ENCODE assay signal across 14 cellular contexts in the genomic region with DNA sequence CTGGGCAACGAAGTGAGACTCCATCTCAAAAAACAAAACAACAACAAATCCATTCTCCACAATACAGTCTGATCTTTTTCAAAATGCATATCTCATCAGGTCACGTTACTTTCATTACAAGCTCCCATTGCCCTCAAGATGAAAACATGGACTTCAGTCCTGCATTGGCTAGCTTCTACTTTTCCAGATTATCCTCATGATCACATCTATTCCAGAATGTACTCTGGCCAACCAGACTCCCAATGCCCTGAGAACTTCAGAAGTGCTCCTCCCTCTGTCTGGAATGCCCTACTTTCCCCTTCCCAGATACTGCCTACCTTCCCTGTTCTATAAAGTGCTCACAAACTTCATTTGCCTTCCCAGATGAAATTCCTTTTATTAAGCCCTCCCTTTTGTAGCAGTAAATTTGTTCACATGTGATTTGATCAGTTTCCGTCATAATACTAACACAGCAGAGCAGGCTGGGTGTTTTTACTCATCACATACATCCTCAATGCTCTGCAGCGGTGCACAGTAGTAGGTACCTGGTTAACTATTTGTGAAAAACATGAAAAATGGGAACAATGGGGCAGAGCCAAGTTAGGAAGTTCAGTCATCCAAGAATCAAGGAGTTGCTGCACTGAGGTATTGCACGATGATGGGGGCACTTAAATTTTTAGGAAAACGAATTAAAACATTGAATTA. TPM values are rescaled to one million over a fixed set of nuclear protein-coding genes. Genes with fewer than 3 reads are reported as not detected.
DNase-seq lines count a peak whose midpoint lies in the region.
"Had no signal": no experiment of that assay in that cellular context is flagged by ENCODE, and none has a peak within 500 bp of the region (broad histone marks: within the 10 kb centered on the region; RNA-seq: fewer than 3 reads in every experiment).

No MANE protein-coding gene starts in this region.

- 81 to 82% methylated on average over 6 of the region's 6 CpGs for WGBS in GM23248 (ENCODE audit: low coverage in 1 of 2, low lambda C conversion rate in 2 of 2, missing lambda C conversion rate in 2 of 2), 2 experiments
- WGBS in mesenchymal stem cell: 94% methylated on average over 6 of the region's 6 CpGs

- H3K4me3 ChIP-seq in GM23248 (no peak overlapping the region), mesenchymal stem cell (ENCODE audit: insufficient read depth in 1 of 2, low read depth in 1 of 2, low read length in 2 of 2) (no peak overlapping the region)
- H3K4me3 ChIP-seq: SJSA1, testis had no signal

- no peak overlapping the region for H3K9ac ChIP-seq in GM23248
- no peak overlapping the region for H3K9ac ChIP-seq in mesenchymal stem cell (ENCODE audit: low read length)

- H4K20me1 ChIP-seq in GM23248 (ENCODE audit: insufficient read depth): peaks cover 7% of the 10 kb centered on the region; the same call in 1 of the 2 replicates

- H3K23ac ChIP-seq in mesenchymal stem cell (ENCODE audit: low read length in 2 of 2): no peak overlapping the region

- intact Hi-C loops in posterior vena cava (cut with DNase I): no loop called here

- in situ Hi-C loops in GM23248 (cut with MboI): no loop called here

- H3K14ac ChIP-seq in mesenchymal stem cell (ENCODE audit: low read length in 2 of 2): no peak overlapping the region

- H3K36me3 ChIP-seq in GM23248 (ENCODE audit: low read depth) (peaks cover 35% of the 10 kb centered on the region), mesenchymal stem cell (ENCODE audit: control insufficient read depth in 1 of 2, insufficient read depth in 2 of 2, low read depth in 1 of 2, low read length in 2 of 2) (peaks cover 2 to 35% of the 10 kb centered on the region in 2 experiments)

- no peak overlapping the region for H3K4ac ChIP-seq in mesenchymal stem cell (ENCODE audit: low read depth in 1 of 2, low read length in 2 of 2)

- H3K27me3 Mint-ChIP-seq in activated naive CD8-positive, alpha-beta T cell treated with anti-CD3 and anti-CD28 coated beads for 36 hours: no peaks in the 10 kb centered on the region
- H3K27me3 Mint-ChIP-seq: CD4-positive, alpha-beta T cell had no signal

- no peak overlapping the region for H3K4me3 Mint-ChIP-seq in activated naive CD8-positive, alpha-beta T cell treated with anti-CD3 and anti-CD28 coated beads for 36 hours
- H3K4me3 Mint-ChIP-seq: CD4-positive, alpha-beta T cell; mesothelial cell of epicardium had no signal

- H4K91ac ChIP-seq in mesenchymal stem cell (ENCODE audit: low read length): no peak overlapping the region

- H3K27me3 ChIP-seq in GM23248 (replicated peaks; ENCODE audit: insufficient read depth) (no peaks in the 10 kb centered on the region), mesenchymal stem cell (ENCODE audit: control insufficient read depth in 1 of 2, insufficient read depth in 1 of 2, low read length in 2 of 2) (no peaks in the 10 kb centered on the region)
- H3K27me3 ChIP-seq: SJSA1, testis had no signal

- H3F3A ChIP-seq in GM23248 (ENCODE audit: insufficient read depth): peaks cover 67% of the 10 kb centered on the region

- no peak overlapping the region for H4K8ac ChIP-seq in mesenchymal stem cell (ENCODE audit: low read length)

- H3K9me2 ChIP-seq in GM23248 (ENCODE audit: insufficient read depth): no peaks in the 10 kb centered on the region

- no peak overlapping the region for H3K27ac ChIP-seq in GM23248
- no peak overlapping the region for H3K27ac ChIP-seq in mesenchymal stem cell (ENCODE audit: low read length, poor library complexity, severe bottlenecking)
- H3K27ac ChIP-seq: SJSA1, testis had no signal

- H2BK12ac ChIP-seq in mesenchymal stem cell (ENCODE audit: low read length in 2 of 2): no peak overlapping the region

- H2BK120ac ChIP-seq in mesenchymal stem cell (ENCODE audit: low read depth, low read length): no peak overlapping the region

- no peak overlapping the region for H2BK5ac ChIP-seq in mesenchymal stem cell (ENCODE audit: low read depth, low read length, poor library complexity, severe bottlenecking)

- H3K79me1 ChIP-seq in mesenchymal stem cell (replicated peaks; ENCODE audit: low read length, poor library complexity, severe bottlenecking): no peaks in the 10 kb centered on the region

- peaks cover 24% of the 10 kb centered on the region for H3K79me2 ChIP-seq in GM23248 (ENCODE audit: insufficient read depth)

- H2BK15ac ChIP-seq in mesenchymal stem cell (ENCODE audit: low read depth, poor library complexity, severe bottlenecking): no peak overlapping the region

- H3K36me3 Mint-ChIP-seq in activated naive CD8-positive, alpha-beta T cell treated with anti-CD3 and anti-CD28 coated beads for 36 hours: peaks cover 42% of the 10 kb centered on the region

- H3K9me3 Mint-ChIP-seq in activated naive CD8-positive, alpha-beta T cell treated with anti-CD3 and anti-CD28 coated beads for 36 hours: no peaks in the 10 kb centered on the region
- H3K9me3 Mint-ChIP-seq: CD4-positive, alpha-beta T cell had no signal

- H2AFZ ChIP-seq in GM23248 (no peak overlapping the region), mesenchymal stem cell (ENCODE audit: low read depth, low read length) (no peak overlapping the region)

- H3K27ac Mint-ChIP-seq in activated naive CD8-positive, alpha-beta T cell treated with anti-CD3 and anti-CD28 coated beads for 36 hours: peak overlapping the region; percentile 67
- H3K27ac Mint-ChIP-seq: CD4-positive, alpha-beta T cell; mesothelial cell of epicardium had no signal

- H3K4me1 ChIP-seq in GM23248 (ENCODE audit: insufficient read depth): peaks cover 22% of the 10 kb centered on the region
- H3K4me1 ChIP-seq in mesenchymal stem cell (ENCODE audit: control insufficient read depth, insufficient read depth, low read depth, low read length): no peaks in the 10 kb centered on the region
- H3K4me1 ChIP-seq: testis had no signal

- H3K9me3 ChIP-seq in GM23248 (ENCODE audit: low read depth): no peaks in the 10 kb centered on the region
- H3K9me3 ChIP-seq in mesenchymal stem cell (ENCODE audit: control insufficient read depth, low read length): no peaks in the 10 kb centered on the region
- H3K9me3 ChIP-seq: SJSA1, testis had no signal

- no peak overlapping the region for H3K18ac ChIP-seq in mesenchymal stem cell (ENCODE audit: low read depth in 1 of 2, low read length in 2 of 2)

- peaks cover 11% of the 10 kb centered on the region for H3K4me1 Mint-ChIP-seq in activated naive CD8-positive, alpha-beta T cell treated with anti-CD3 and anti-CD28 coated beads for 36 hours

- H3K4me2 ChIP-seq in GM23248 (ENCODE audit: unreplicated experiment) (no peak overlapping the region), mesenchymal stem cell (ENCODE audit: low read length, poor library complexity, severe bottlenecking) (no peak overlapping the region)

- no peak overlapping the region for H2AK5ac ChIP-seq in mesenchymal stem cell (ENCODE audit: low read length, severe bottlenecking)

- peak; percentile 21 for DNase-seq in GM23248
- peak; percentile 31 for DNase-seq in NAMALWA (ENCODE audit: low spot score)
- DNase-seq in activated naive CD8-positive, alpha-beta T cell treated with anti-CD3 and anti-CD28 coated beads for 36 hours: no peak
- DNase-seq in mesenchymal stem cell: peak; percentile 26
- DNase-seq in DMS79 (lab: John Stamatoyannopoulos, UW): no peak
- DNase-seq in NCI-H2029 (lab: John Stamatoyannopoulos, UW): no peak
- no peak for DNase-seq in posterior vena cava (ENCODE audit: low spot score)
- no peak for DNase-seq in activated CD4-positive, alpha-beta T cell treated with anti-CD3 and anti-CD28 coated beads, Interleukin-2, amount 50 U/mL, for 48 hours
- DNase-seq: CD4-positive, alpha-beta T cell; NCI-H1694 treated with DMSO at 0.1 percent for 48 hours; NCI-H526 treated with DMSO at 0.1 percent for 48 hours; testis had no signal

RNA-seq across cellular contexts. Expression of gene RPL22L1, which starts 5.3 kb away (rescaled TPM):
- total RNA-seq in GM23248 (2014; rRNA removed; shearing (Covaris generic)): 110 and 129 TPM in 2 replicates
- polyA plus RNA-seq in GM23248 (2016; fragmentation: Nextera tagmentation; extraction: Ambion mirVana): 82.2 and 83.0 TPM in 2 replicates
- 100 to 1,000 TPM; 376 to 395 TPM for total RNA-seq in activated naive CD8-positive, alpha-beta T cell treated with anti-CD3 and anti-CD28 coated beads for 36 hours
- polyA plus RNA-seq in mesenchymal stem cell (2013, experiment 1 of 2): 380 TPM
- 394 TPM for polyA plus RNA-seq in mesenchymal stem cell (2013, experiment 2 of 2)
- total RNA-seq in posterior vena cava: 10 to 100 TPM; 61.2 to 62.1 TPM

RNA-seq across cellular contexts. Expression of gene EIF5A2, which starts 43.8 kb away (rescaled TPM):
- 10.0 and 20.8 TPM in 2 replicates for total RNA-seq in GM23248 (2014; rRNA removed; shearing (Covaris generic))
- polyA plus RNA-seq in GM23248 (2016; fragmentation: Nextera tagmentation; extraction: Ambion mirVana): 20.4 and 24.2 TPM in 2 replicates
- total RNA-seq in activated naive CD8-positive, alpha-beta T cell treated with anti-CD3 and anti-CD28 coated beads for 36 hours: 10 to 100 TPM in 1 of 2 experiments, 1 to 10 TPM in 1; 9.6 to 11.2 TPM
- polyA plus RNA-seq in mesenchymal stem cell (2013, experiment 1 of 2): 7.9 TPM
- 10.5 TPM for polyA plus RNA-seq in mesenchymal stem cell (2013, experiment 2 of 2)
- total RNA-seq in posterior vena cava: 10 to 100 TPM; 18.1 to 21.1 TPM

Comparison
In these comparisons a context has a peak if more than half of its experiments do, and no peak if none do; other contexts are left out.
1. DNase-seq: peak in GM23248 (single experiment), NAMALWA (single experiment) and mesenchymal stem cell (single experiment); none in activated naive CD8-positive, alpha-beta T cell treated with anti-CD3 and anti-CD28 coated beads for 36 hours (single experiment), DMS79 (single experiment), NCI-H2029 (single experiment), posterior vena cava (single experiment) and activated CD4-positive, alpha-beta T cell treated with anti-CD3 and anti-CD28 coated beads, Interleukin-2, amount 50 U/mL, for 48 hours (0 of 2).